ENCODE assay signal across 22 cellular contexts in the genomic region with DNA sequence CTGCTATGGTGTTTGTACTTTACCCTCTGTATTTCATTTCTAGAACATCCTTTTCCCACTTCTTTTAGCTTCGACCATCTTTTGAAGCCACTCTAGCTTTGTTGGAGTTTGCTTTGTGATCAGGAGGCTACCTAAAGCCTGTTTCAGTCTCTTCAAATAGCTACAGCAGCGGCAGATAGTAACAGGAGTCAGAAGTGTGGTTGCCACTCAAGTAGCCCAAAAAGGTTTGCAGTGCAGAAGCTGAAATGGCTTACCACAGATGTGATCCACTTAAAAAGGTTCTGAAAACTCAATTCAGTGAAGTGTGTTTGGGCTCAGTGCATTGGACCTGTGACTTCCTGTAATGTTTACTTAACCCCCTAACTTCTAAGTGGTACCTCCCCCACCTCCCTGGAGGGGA. TPM values are rescaled to one million over a fixed set of nuclear protein-coding genes. Genes with fewer than 3 reads are reported as not detected.
"Had no signal": no experiment of that assay in that cellular context is flagged by ENCODE, and none has a peak within 500 bp of the region (broad histone marks: within the 10 kb centered on the region; RNA-seq: fewer than 3 reads in every experiment).

No MANE protein-coding gene starts in this region.

- ATAC-seq: left lung; mucosa of descending colon; naive thymus-derived CD4-positive, alpha-beta T cell; sciatic nerve; stimulated activated naive CD8-positive, alpha-beta T cell treated with anti-CD3 and anti-CD28 coated beads, Interleukin-15, amount 100 ng/mL, for 72 hours; upper lobe of right lung had no signal

- H3K36me3 ChIP-seq: esophagus squamous epithelium, left lung, neutrophil, prostate gland, upper lobe of right lung had no signal

- H3K4me3 Mint-ChIP-seq: activated CD4-positive, alpha-beta T cell treated with anti-CD3 and anti-CD28 coated beads, Interleukin-2, amount 10 ng/mL, durations not matched to agents 7 days and 5 days; activated naive CD8-positive, alpha-beta T cell; brain; naive thymus-derived CD4-positive, alpha-beta T cell; stimulated activated naive CD8-positive, alpha-beta T cell treated with anti-CD3 and anti-CD28 coated beads, Interleukin-15, amount 100 ng/mL, for 72 hours had no signal

- FAIRE-seq: kidney, TTC549 had no signal

- H3K4me3 ChIP-seq: coronary artery, esophagus squamous epithelium, left lung, mucosa of descending colon, prostate gland, testis, upper lobe of right lung had no signal

- H3K9me3 ChIP-seq: esophagus squamous epithelium, mucosa of descending colon, neutrophil, prostate gland, testis, upper lobe of right lung had no signal

- H3K4me1 ChIP-seq: esophagus squamous epithelium, prostate gland, upper lobe of right lung had no signal

- H3K27ac ChIP-seq: coronary artery, esophagus squamous epithelium, left lung, neutrophil, prostate gland, testis, upper lobe of right lung had no signal

- H3K27ac Mint-ChIP-seq: activated CD4-positive, alpha-beta T cell treated with anti-CD3 and anti-CD28 coated beads, Interleukin-2, amount 10 ng/mL, durations not matched to agents 7 days and 5 days; activated naive CD8-positive, alpha-beta T cell; brain; naive thymus-derived CD4-positive, alpha-beta T cell; stimulated activated naive CD8-positive, alpha-beta T cell treated with anti-CD3 and anti-CD28 coated beads, Interleukin-15, amount 100 ng/mL, for 72 hours had no signal

- H3K27me3 Mint-ChIP-seq: brain had no signal

- DNase-seq: activated CD4-positive, alpha-beta T cell treated with anti-CD3 and anti-CD28 coated beads, Interleukin-2, amount 10 ng/mL, durations not matched to agents 7 days and 5 days; activated CD8-positive, alpha-beta memory T cell treated with anti-CD3 and anti-CD28 coated beads for 24 hours; activated gamma-delta T cell treated with Interleukin-2 at 50 U/mL for 16 hours; amygdala; central memory CD4-positive, alpha-beta T cell; esophagus squamous epithelium; hippocampal formation; kidney; left lung; mucosa of descending colon; naive thymus-derived CD4-positive, alpha-beta T cell; stimulated activated naive CD8-positive, alpha-beta T cell treated with anti-CD3 and anti-CD28 coated beads, Interleukin-15, amount 100 ng/mL, for 72 hours; T-helper 2 cell; testis; upper lobe of right lung had no signal

- H3K9me3 Mint-ChIP-seq: activated CD4-positive, alpha-beta T cell treated with anti-CD3 and anti-CD28 coated beads, Interleukin-2, amount 10 ng/mL, durations not matched to agents 7 days and 5 days had no signal

- H3K4me1 Mint-ChIP-seq: activated CD4-positive, alpha-beta T cell treated with anti-CD3 and anti-CD28 coated beads, Interleukin-2, amount 10 ng/mL, durations not matched to agents 7 days and 5 days; naive thymus-derived CD4-positive, alpha-beta T cell; stimulated activated naive CD8-positive, alpha-beta T cell treated with anti-CD3 and anti-CD28 coated beads, Interleukin-15, amount 100 ng/mL, for 72 hours had no signal

- H3K27me3 ChIP-seq: esophagus squamous epithelium, left lung, neutrophil, testis, upper lobe of right lung had no signal

RNA-seq across cellular contexts. Expression of a gene that starts 26.2 kb away (rescaled TPM):
- polyA plus RNA-seq: naive thymus-derived CD4-positive, alpha-beta T cell had no signal
